In genomic region chr16:3458278-3458851, GRCh38 we compare ENCODE assay signal across 1 cellular context.
TF ChIP-seq lines count a peak whose summit lies in the region.

No MANE protein-coding gene starts in this region.

TF ChIP-seq in GM23338, 12 proteins besides CTCF, POLR2A, EP300 and RAD21 (continued from another document):
- no peak for TF ChIP-seq ZNF462 (CRISPR knock-in tag; IDR thresholded peaks at IDR 0.05)
- TF ChIP-seq ETS1 (IDR thresholded peaks at IDR 0.05): no peak
- TF ChIP-seq JUNB (IDR thresholded peaks at IDR 0.05; ENCODE audit: unreplicated experiment): no peak
- TF ChIP-seq EZH2 (IDR thresholded peaks at IDR 0.05; ENCODE audit: low read depth, unreplicated experiment): no peak
- no peak for TF ChIP-seq CREB1 (CRISPR knock-in tag; IDR thresholded peaks at IDR 0.05; ENCODE audit: low read depth)
- TF ChIP-seq ZNF331 (CRISPR knock-in tag; IDR thresholded peaks at IDR 0.05; ENCODE audit: low read depth): no peak
- TF ChIP-seq ZNF114 (CRISPR knock-in tag; IDR thresholded peaks at IDR 0.05): no peak
- TF ChIP-seq EZH2phosphoT487 (IDR thresholded peaks at IDR 0.05; ENCODE audit: unreplicated experiment): no peak
TF ChIP-seq in GM23338: peak in this region for 0.
